ENCODE assay signal across 20 cellular contexts in genomic region chr12:88424791-88425730, GRCh38.
"Had no signal": no experiment of that assay in that cellular context is flagged by ENCODE, and none has a peak within 500 bp of the region (broad histone marks: within the 10 kb centered on the region; RNA-seq: fewer than 3 reads in every experiment).

No MANE protein-coding gene starts in this region.

- ATAC-seq: activated CD8-positive, alpha-beta memory T cell treated with anti-CD3 and anti-CD28 coated beads, Interleukin-2, amount 10 ng/mL, durations not matched to agents 7 days and 5 days; PC-3 had no signal

- H3K4me3 ChIP-seq: breast epithelium had no signal

- H3K27ac ChIP-seq: breast epithelium had no signal

- H3K9me3 ChIP-seq: breast epithelium had no signal

- H3K4me1 ChIP-seq: breast epithelium had no signal

- H3K36me3 ChIP-seq: breast epithelium had no signal

- DNase-seq: activated B cell treated with CpG ODN at 0.5 μM for 24 hours; activated CD4-positive, alpha-beta T cell treated with anti-CD3 and anti-CD28 coated beads for 1 hour; activated CD4-positive, alpha-beta T cell treated with anti-CD3 and anti-CD28 coated beads, Interleukin-2, amount 10 ng/mL, durations not matched to agents 24 days and 14 days; activated CD4-positive, alpha-beta T cell treated with anti-CD3 and anti-CD28 coated beads, Interleukin-2, amount 50 U/mL, for 48 hours; activated CD8-positive, alpha-beta memory T cell treated with anti-CD3 and anti-CD28 coated beads, Interleukin-2, amount 10 ng/mL, durations not matched to agents 7 days and 5 days; activated effector memory CD4-positive, alpha-beta T cell treated with Interleukin-2 at 50 U/mL for 16 hours; activated naive CD4-positive, alpha-beta T cell; activated T-cell treated with anti-CD3 and anti-CD28 coated beads, Interleukin-2, amount 50 U/mL, for 24 hours; aorta; caudate nucleus; Karpas-422; NCI-H1048; NCI-H2029; NCI-H2107; NCI-H2171 treated with DMSO at 0.1 percent for 48 hours; NCI-H226; NCI-H526; PC-3; SHP77 treated with DMSO at 0.1 percent for 48 hours had no signal

- H3K27me3 ChIP-seq: breast epithelium had no signal
